In genomic region chr13:111389621-111390521, GRCh38 we compare ENCODE assay signal across 17 cellular contexts.
DNase-seq lines count a peak whose midpoint lies in the region; ATAC-seq and TF ChIP-seq lines count a peak whose summit lies in the region.
"Had no signal": no experiment of that assay in that cellular context is flagged by ENCODE, and none has a peak within 500 bp of the region (broad histone marks: within the 10 kb centered on the region; RNA-seq: fewer than 3 reads in every experiment).

No MANE protein-coding gene starts in this region.

- H3K9me3 Mint-ChIP-seq in activated T-cell treated with anti-CD3 and anti-CD28 coated beads, Interleukin-2, amount 50 U/mL, for 24 hours = no peaks in the 10 kb centered on the region
- no peaks in the 10 kb centered on the region for H3K9me3 Mint-ChIP-seq in naive thymus-derived CD8-positive, alpha-beta T cell
- no peaks in the 10 kb centered on the region for H3K9me3 Mint-ChIP-seq in type B pancreatic cell

- peak; percentile 5 for DNase-seq in activated T-cell treated with anti-CD3 and anti-CD28 coated beads, Interleukin-2, amount 50 U/mL, for 24 hours
- DNase-seq in activated T-cell treated with anti-CD3 and anti-CD28 coated beads for 4 hours = no peak
- peak; percentile 53 for DNase-seq in coronary artery (ENCODE audit: low spot score)
- no peak for DNase-seq in naive thymus-derived CD8-positive, alpha-beta T cell
- DNase-seq in type B pancreatic cell (ENCODE audit: extremely low spot score, unreplicated experiment) = peak; percentile 52
- no peak for DNase-seq in GM19238 (ENCODE audit: insufficient read length, low spot score)
- no peak for DNase-seq in activated CD4-positive, alpha-beta T cell treated with anti-CD3 and anti-CD28 coated beads for 1 hour
- DNase-seq: GF-D8, GOT3, NCI-H1417, NCI-H2029, NCI-H2171, NCI-H446, RPMI8226 had no signal

- no peaks in the 10 kb centered on the region for H3K36me3 Mint-ChIP-seq in activated T-cell treated with anti-CD3 and anti-CD28 coated beads, Interleukin-2, amount 50 U/mL, for 24 hours (ENCODE audit: low read depth)
- H3K36me3 Mint-ChIP-seq in naive thymus-derived CD8-positive, alpha-beta T cell = no peaks in the 10 kb centered on the region
- H3K36me3 Mint-ChIP-seq in type B pancreatic cell = no peaks in the 10 kb centered on the region

- POLR2A ChIA-PET in naive thymus-derived CD8-positive, alpha-beta T cell (lab: Charles Lee) = no interaction called here

- ATAC-seq in naive thymus-derived CD8-positive, alpha-beta T cell = no peak
- no peak for ATAC-seq in GM21423 (IDR thresholded peaks at IDR 0.05; ENCODE audit: unreplicated experiment)
- ATAC-seq: K562 had no signal

- TF ChIP-seq CTCF in coronary artery (IDR thresholded peaks at IDR 0.05) = no peak
- TF ChIP-seq CTCF in type B pancreatic cell (conservative IDR thresholded peaks at IDR 0.05) = no peak

- H3K27me3 Mint-ChIP-seq in activated T-cell treated with anti-CD3 and anti-CD28 coated beads, Interleukin-2, amount 50 U/mL, for 24 hours = peaks cover 4% of the 10 kb centered on the region
- peaks cover 0 to 3% (median 0%) of the 10 kb centered on the region in 5 donors for H3K27me3 Mint-ChIP-seq in naive thymus-derived CD8-positive, alpha-beta T cell
- H3K27me3 Mint-ChIP-seq in type B pancreatic cell = no peaks in the 10 kb centered on the region

- no peak overlapping the region for H3K4me3 Mint-ChIP-seq in activated T-cell treated with anti-CD3 and anti-CD28 coated beads, Interleukin-2, amount 50 U/mL, for 24 hours
- peak overlapping the region in 8 of 10 donors; percentile 22 to 81 (median 72) for H3K4me3 Mint-ChIP-seq in naive thymus-derived CD8-positive, alpha-beta T cell
- no peak overlapping the region for H3K4me3 Mint-ChIP-seq in type B pancreatic cell

- no peak overlapping the region for H3K4me3 ChIP-seq in coronary artery
- H3K4me3 ChIP-seq: BLaER1, K562 had no signal

- H3K27ac ChIP-seq in coronary artery = no peak overlapping the region
- H3K27ac ChIP-seq: BLaER1 had no signal

- H3K27ac Mint-ChIP-seq in activated T-cell treated with anti-CD3 and anti-CD28 coated beads, Interleukin-2, amount 50 U/mL, for 24 hours = no peak overlapping the region
- H3K27ac Mint-ChIP-seq in naive thymus-derived CD8-positive, alpha-beta T cell = peak overlapping the region in 7 of 10 donors; percentile 27 to 95 (median 65)
- H3K27ac Mint-ChIP-seq in type B pancreatic cell = no peak overlapping the region

- H3K4me1 Mint-ChIP-seq in activated T-cell treated with anti-CD3 and anti-CD28 coated beads, Interleukin-2, amount 50 U/mL, for 24 hours (ENCODE audit: low read depth) = peaks cover 20% of the 10 kb centered on the region
- H3K4me1 Mint-ChIP-seq in naive thymus-derived CD8-positive, alpha-beta T cell = peaks cover 9 to 43% (median 25%) of the 10 kb centered on the region in 4 donors
- H3K4me1 Mint-ChIP-seq in type B pancreatic cell (ENCODE audit: unreplicated experiment) = peaks cover 6% of the 10 kb centered on the region

Comparison
In these comparisons a context has a peak if more than half of its experiments do, and no peak if none do; other contexts are left out.
1. DNase-seq: peak in activated T-cell treated with anti-CD3 and anti-CD28 coated beads, Interleukin-2, amount 50 U/mL, for 24 hours (single experiment), coronary artery (single experiment) and type B pancreatic cell (single experiment); none in activated T-cell treated with anti-CD3 and anti-CD28 coated beads for 4 hours (single experiment), naive thymus-derived CD8-positive, alpha-beta T cell (0 of 10), GM19238 (single experiment) and activated CD4-positive, alpha-beta T cell treated with anti-CD3 and anti-CD28 coated beads for 1 hour (single experiment).
2. H3K27ac Mint-ChIP-seq: peak in naive thymus-derived CD8-positive, alpha-beta T cell (7 of 10); none in activated T-cell treated with anti-CD3 and anti-CD28 coated beads, Interleukin-2, amount 50 U/mL, for 24 hours (single experiment) and type B pancreatic cell (single experiment).
3. H3K4me3 Mint-ChIP-seq: peak in naive thymus-derived CD8-positive, alpha-beta T cell (8 of 10); none in activated T-cell treated with anti-CD3 and anti-CD28 coated beads, Interleukin-2, amount 50 U/mL, for 24 hours (single experiment) and type B pancreatic cell (single experiment).